17 cellular contexts compared by ENCODE assay signal in genomic region chr12:132641811-132642650, GRCh38. TPM values are rescaled to one million over a fixed set of nuclear protein-coding genes. Genes with fewer than 3 reads are reported as not detected.
"Had no signal": no experiment of that assay in that cellular context is flagged by ENCODE, and none has a peak within 500 bp of the region (broad histone marks: within the 10 kb centered on the region; RNA-seq: fewer than 3 reads in every experiment).

No MANE protein-coding gene starts in this region.

- H3K27ac Mint-ChIP-seq: activated T-helper 2 cell treated with anti-CD3 and anti-CD28 coated beads, Interferon-gamma antibody, Interleukin-2, Interleukin-4, amounts not matched to agents 10 μg/mL and 5 μg/mL and 100 μg/mL, durations not matched to agents 14 hours and 24 hours and 36 hours; dendritic cell treated with granulocyte-macrophage colony-stimulating factor and Interleukin-4, amounts not matched to agents 40 ng/mL and 50 ng/mL, for 4 days; effector memory CD8-positive, alpha-beta T cell; WTC11 had no signal

- H3K27ac ChIP-seq: body of pancreas, lower lobe of right lung had no signal

- H3K9me3 ChIP-seq: body of pancreas, lower lobe of right lung had no signal

- H3K27me3 Mint-ChIP-seq: central memory CD8-positive, alpha-beta T cell; dendritic cell treated with granulocyte-macrophage colony-stimulating factor and Interleukin-4, amounts not matched to agents 40 ng/mL and 50 ng/mL, for 4 days; effector memory CD8-positive, alpha-beta T cell had no signal

- ATAC-seq: body of pancreas; effector memory CD8-positive, alpha-beta T cell; lower lobe of right lung; WTC11 had no signal

- H3K4me1 Mint-ChIP-seq: WTC11 had no signal

- DNase-seq: activated CD4-positive, alpha-beta T cell treated with anti-CD3 and anti-CD28 coated beads for 48 hours; activated CD8-positive, alpha-beta memory T cell treated with anti-CD3 and anti-CD28 coated beads for 24 hours; activated naive CD4-positive, alpha-beta T cell treated with anti-CD3 and anti-CD28 coated beads, Interleukin-2, amount 50 U/mL, for 16 hours; effector memory CD8-positive, alpha-beta T cell; erythroblast; lower lobe of right lung; midbrain; stimulated activated CD4-positive, alpha-beta T cell treated with anti-CD3 and anti-CD28 coated beads, Interleukin-4, amount 100 ng/mL, for 4 hours had no signal

- H3K4me3 Mint-ChIP-seq: central memory CD8-positive, alpha-beta T cell; dendritic cell treated with granulocyte-macrophage colony-stimulating factor and Interleukin-4, amounts not matched to agents 40 ng/mL and 50 ng/mL, for 4 days; effector memory CD8-positive, alpha-beta T cell; WTC11 had no signal

- H3K4me3 ChIP-seq: body of pancreas, lower lobe of right lung had no signal

- H3K9me3 Mint-ChIP-seq: activated T-helper 2 cell treated with anti-CD3 and anti-CD28 coated beads, Interferon-gamma antibody, Interleukin-2, Interleukin-4, amounts not matched to agents 10 μg/mL and 5 μg/mL and 100 μg/mL, durations not matched to agents 14 hours and 24 hours and 36 hours; central memory CD8-positive, alpha-beta T cell; dendritic cell treated with granulocyte-macrophage colony-stimulating factor and Interleukin-4, amounts not matched to agents 40 ng/mL and 50 ng/mL, for 4 days; effector memory CD8-positive, alpha-beta T cell; WTC11 had no signal

- H3K27me3 ChIP-seq: body of pancreas had no signal

- H3K4me1 ChIP-seq: body of pancreas, lower lobe of right lung had no signal

RNA-seq across cellular contexts. Expression of gene P2RX2, which starts 23.5 kb away (rescaled TPM):
- total RNA-seq: activated T-helper 2 cell treated with anti-CD3 and anti-CD28 coated beads, Interferon-gamma antibody, Interleukin-2, Interleukin-4, amounts not matched to agents 10 μg/mL and 5 μg/mL and 100 μg/mL, durations not matched to agents 14 hours and 24 hours and 36 hours; glomerular endothelial cell; skeletal muscle tissue; T-helper 1 cell treated with Interleukin-12 subunit alpha and Interleukin-12 subunit beta and Interleukin-4 antibody, amounts not matched to agents 30 ng/mL and 1 ng/mL, for 36 hours; urinary bladder had no signal

RNA-seq across cellular contexts. Expression of gene LRCOL1, which starts 31.6 kb away (rescaled TPM):
- total RNA-seq: activated T-helper 2 cell treated with anti-CD3 and anti-CD28 coated beads, Interferon-gamma antibody, Interleukin-2, Interleukin-4, amounts not matched to agents 10 μg/mL and 5 μg/mL and 100 μg/mL, durations not matched to agents 14 hours and 24 hours and 36 hours; body of pancreas; glomerular endothelial cell; T-helper 1 cell treated with Interleukin-12 subunit alpha and Interleukin-12 subunit beta and Interleukin-4 antibody, amounts not matched to agents 30 ng/mL and 1 ng/mL, for 36 hours; urinary bladder had no signal
